Comparison of ENCODE assay signal across 9 cellular contexts in genomic region chr13:51644649-51645048, GRCh38.
DNase-seq lines count a peak whose midpoint lies in the region; ATAC-seq, FAIRE-seq and TF ChIP-seq lines count a peak whose summit lies in the region.
"Had no signal": no experiment of that assay in that cellular context is flagged by ENCODE, and none has a peak within 500 bp of the region (broad histone marks: within the 10 kb centered on the region; RNA-seq: fewer than 3 reads in every experiment).

No MANE protein-coding gene starts in this region.

- H3K79me2 ChIP-seq in OCI-LY1 (ENCODE audit: insufficient read depth, low read length) (no peaks in the 10 kb centered on the region), endothelial cell of umbilical vein (ENCODE audit: control insufficient read depth, insufficient read depth, low read length) (no peaks in the 10 kb centered on the region), MM.1S (ENCODE audit: low read length) (no peaks in the 10 kb centered on the region)

- no peaks in the 10 kb centered on the region for H3F3A ChIP-seq in OCI-LY1 (ENCODE audit: insufficient read depth, low read length)
- no peaks in the 10 kb centered on the region for H3F3A ChIP-seq in MM.1S (ENCODE audit: insufficient read depth, low read length)

- dilution Hi-C loops in endothelial cell of umbilical vein (cut with MboI; ENCODE audit: extremely low pct_ligation_motif_present, low sequenced_read_pairs): no loop called here

- FAIRE-seq in endothelial cell of umbilical vein (lab: Jason Lieb, UNC): no peak

- CTCF ChIA-PET in endothelial cell of umbilical vein (lab: Charles Lee): interaction anchor here (0.9 to 1.3 kb wide), 4 partner anchors 25 to 87 kb away, joined by 3 read pairs; no protein-coding TSS in a partner anchor

- H3K27me3 ChIP-seq in OCI-LY1 (ENCODE audit: insufficient read depth, low read length): no peaks in the 10 kb centered on the region
- H3K27me3 ChIP-seq in endothelial cell of umbilical vein (ENCODE audit: control insufficient read depth in 2 of 2, insufficient read depth in 2 of 2, low read length in 2 of 2): no peaks in the 10 kb centered on the region
- H3K27me3 ChIP-seq in neutrophil: no peaks in the 10 kb centered on the region
- no peaks in the 10 kb centered on the region for H3K27me3 ChIP-seq in MM.1S (replicated peaks; ENCODE audit: insufficient read depth, low read length)

- no peak overlapping the region for H3K9ac ChIP-seq in OCI-LY1 (ENCODE audit: low read length)
- H3K9ac ChIP-seq in endothelial cell of umbilical vein (replicated peaks; ENCODE audit: extremely low read depth, insufficient read depth, low read length): no peak overlapping the region
- H3K9ac ChIP-seq in MM.1S (ENCODE audit: low read length): no peak overlapping the region

- BruUV-seq in endothelial cell of umbilical vein (replicated peaks; lab: Mats Ljungman, UMichigan): no TSS peak

- H3K4me2 ChIP-seq in OCI-LY1 (ENCODE audit: low read length) (peak overlapping the region; percentile 20; the same call in 1 of the 2 replicates), endothelial cell of umbilical vein (ENCODE audit: insufficient read depth, low read length) (peak overlapping the region; percentile 84), MM.1S (ENCODE audit: low read depth, low read length) (no peak overlapping the region)

- intact Hi-C loops in endothelial cell of umbilical vein (cut with micrococcal nuclease): loop anchor here (1.0 to 5.0 kb wide), 4 partner anchors 28 to 191 kb away; partner anchors contain the start of genes DHRS12, INTS6 and WDFY2

- H4K20me1 ChIP-seq in OCI-LY1 (ENCODE audit: insufficient read depth, low read length) (no peaks in the 10 kb centered on the region), endothelial cell of umbilical vein (replicated peaks; ENCODE audit: control insufficient read depth, extremely low read depth, insufficient read depth, low read length) (no peaks in the 10 kb centered on the region), MM.1S (ENCODE audit: insufficient read depth, low read length) (no peaks in the 10 kb centered on the region)

- POLR2A ChIA-PET in endothelial cell of umbilical vein (lab: Charles Lee): interaction anchor here (0.6 kb wide), 1 partner anchor 402 kb away, joined by 3 read pairs; no protein-coding TSS in a partner anchor

- H3K9me3 ChIP-seq in OCI-LY1 (ENCODE audit: low read length): no peaks in the 10 kb centered on the region
- no peaks in the 10 kb centered on the region for H3K9me3 ChIP-seq in endothelial cell of umbilical vein (replicated peaks; ENCODE audit: control insufficient read depth, insufficient read depth, low read length)
- H3K9me3 ChIP-seq in neutrophil: no peaks in the 10 kb centered on the region
- no peaks in the 10 kb centered on the region for H3K9me3 ChIP-seq in MM.1S (replicated peaks; ENCODE audit: insufficient read depth, low read length)

- H3K36me3 ChIP-seq in OCI-LY1 (ENCODE audit: insufficient read depth, low read length): no peaks in the 10 kb centered on the region
- H3K36me3 ChIP-seq in endothelial cell of umbilical vein (ENCODE audit: control insufficient read depth in 2 of 2, extremely low read depth in 1 of 2, insufficient read depth in 2 of 2, low read length in 2 of 2): no peaks in the 10 kb centered on the region
- H3K36me3 ChIP-seq in neutrophil: no peaks in the 10 kb centered on the region
- no peaks in the 10 kb centered on the region for H3K36me3 ChIP-seq in MM.1S (replicated peaks; ENCODE audit: insufficient read depth, low read length)

- no peaks in the 10 kb centered on the region for H3K9me2 ChIP-seq in OCI-LY1 (ENCODE audit: low read depth, low read length)
- H3K9me2 ChIP-seq in MM.1S (replicated peaks; ENCODE audit: insufficient read depth, low read length): no peaks in the 10 kb centered on the region

- H3K27ac ChIP-seq in OCI-LY1 (ENCODE audit: low read depth, low read length, poor library complexity, severe bottlenecking): no peak overlapping the region
- H3K27ac ChIP-seq in endothelial cell of umbilical vein (ENCODE audit: insufficient read depth, low read depth, low read length): peak overlapping the region; percentile 87
- H3K27ac ChIP-seq in neutrophil: peak overlapping the region; percentile 57
- H3K27ac ChIP-seq in MM.1S (ENCODE audit: low read length): no peak overlapping the region

- H3K4me1 ChIP-seq in OCI-LY1 (ENCODE audit: insufficient read depth, low read length, severe bottlenecking): peaks cover 23% of the 10 kb centered on the region
- peaks cover 28% of the 10 kb centered on the region for H3K4me1 ChIP-seq in endothelial cell of umbilical vein (ENCODE audit: control insufficient read depth, extremely low read depth, insufficient read depth, low read length)
- peaks cover 38 to 45% of the 10 kb centered on the region in 2 experiments for H3K4me1 ChIP-seq in neutrophil (ENCODE audit: control insufficient read depth in 1 of 2, insufficient read depth in 1 of 2, low read depth in 1 of 2, low read length in 1 of 2)
- no peaks in the 10 kb centered on the region for H3K4me1 ChIP-seq in MM.1S (ENCODE audit: low read length)

- H2AFZ ChIP-seq in OCI-LY1 (ENCODE audit: low read length): no peak overlapping the region
- H2AFZ ChIP-seq in endothelial cell of umbilical vein (ENCODE audit: low read depth, low read length): no peak overlapping the region
- H2AFZ ChIP-seq in MM.1S (ENCODE audit: low read length): no peak overlapping the region

- TF ChIP-seq CTCF in OCI-LY1 (IDR thresholded peaks at IDR 0.05; ENCODE audit: low read length): no peak
- TF ChIP-seq CTCF in endothelial cell of umbilical vein (IDR thresholded peaks at IDR 0.05; ENCODE audit: extremely low read depth in 1 of 2, insufficient read depth in 1 of 2, low read depth in 1 of 2, low read length in 2 of 2): no peak
- no peak for TF ChIP-seq CTCF in neutrophil (IDR thresholded peaks at IDR 0.05)
- TF ChIP-seq CTCF in MM.1S (IDR thresholded peaks at IDR 0.05; ENCODE audit: low read length): no peak

- TF ChIP-seq POLR2A in endothelial cell of umbilical vein (IDR thresholded peaks at IDR 0.05; ENCODE audit: low read depth, low read length): no peak

- H3K4me3 ChIP-seq in OCI-LY1 (ENCODE audit: low read depth, low read length, poor library complexity, severe bottlenecking): no peak overlapping the region
- H3K4me3 ChIP-seq in endothelial cell of umbilical vein (replicated peaks in 1 of 3; ENCODE audit: insufficient read depth in 1 of 3, low read depth in 1 of 3, low read length in 3 of 3): no peak overlapping the region
- peak overlapping the region in 1 of 2 experiments; percentile 11 for H3K4me3 ChIP-seq in neutrophil (ENCODE audit: low read depth in 1 of 2, low read length in 1 of 2)
- H3K4me3 ChIP-seq in MM.1S (ENCODE audit: low read length): no peak overlapping the region

- ATAC-seq in GM21619 (IDR thresholded peaks at IDR 0.05; ENCODE audit: unreplicated experiment) (peak; percentile 35), HG03039 (IDR thresholded peaks at IDR 0.05; ENCODE audit: unreplicated experiment) (no peak)

- no peaks in the 10 kb centered on the region for H3K9me1 ChIP-seq in endothelial cell of umbilical vein (replicated peaks; ENCODE audit: control insufficient read depth, extremely low read depth, insufficient read depth, low read length)

- DNase-seq in endothelial cell of umbilical vein (ENCODE audit: low read depth, low spot score) (peak; percentile 25), NCI-H526 (lab: John Stamatoyannopoulos, UW) (no peak), MM.1S (no peak), NCI-H774 (lab: John Stamatoyannopoulos, UW) (no peak)
- DNase-seq: stimulated activated CD4-positive, alpha-beta T cell treated with anti-CD3 and anti-CD28 coated beads, Interleukin-15, amount 100 ng/mL, for 24 hours had no signal

TF ChIP-seq in endothelial cell of umbilical vein, 7 proteins besides CTCF, POLR2A, EP300 and RAD21:
- TF ChIP-seq EZH2 (IDR thresholded peaks at IDR 0.05; ENCODE audit: borderline replicate concordance, low read depth, low read length, severe bottlenecking) (no peak), FOS (IDR thresholded peaks at IDR 0.05; ENCODE audit: borderline replicate concordance, insufficient read depth, low read length) (no peak), POLR2AphosphoS5 (IDR thresholded peaks at IDR 0.05; ENCODE audit: insufficient read depth, low read depth, low read length) (no peak), JUN (IDR thresholded peaks at IDR 0.05; ENCODE audit: borderline replicate concordance, insufficient read depth, insufficient read length, low read depth) (no peak), MYC (IDR thresholded peaks at IDR 0.05; ENCODE audit: low read depth, low read length) (no peak), GATA2 (IDR thresholded peaks at IDR 0.05; ENCODE audit: insufficient read depth, insufficient read length, low read depth, low read length) (no peak)
- TF ChIP-seq, protein P1, sequence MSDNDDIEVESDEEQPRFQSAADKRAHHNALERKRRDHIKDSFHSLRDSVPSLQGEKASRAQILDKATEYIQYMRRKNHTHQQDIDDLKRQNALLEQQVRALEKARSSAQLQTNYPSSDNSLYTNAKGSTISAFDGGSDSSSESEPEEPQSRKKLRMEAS (IDR thresholded peaks at IDR 0.05; ENCODE audit: insufficient read depth, insufficient read length): no peak

Comparison
In these comparisons a context has a peak if more than half of its experiments do, and no peak if none do; other contexts are left out.
1. H3K27ac ChIP-seq: peak in endothelial cell of umbilical vein (single experiment) and neutrophil (single experiment); none in OCI-LY1 (single experiment) and MM.1S (single experiment).